ENCODE assay signal across 10 cellular contexts in the genomic region with DNA sequence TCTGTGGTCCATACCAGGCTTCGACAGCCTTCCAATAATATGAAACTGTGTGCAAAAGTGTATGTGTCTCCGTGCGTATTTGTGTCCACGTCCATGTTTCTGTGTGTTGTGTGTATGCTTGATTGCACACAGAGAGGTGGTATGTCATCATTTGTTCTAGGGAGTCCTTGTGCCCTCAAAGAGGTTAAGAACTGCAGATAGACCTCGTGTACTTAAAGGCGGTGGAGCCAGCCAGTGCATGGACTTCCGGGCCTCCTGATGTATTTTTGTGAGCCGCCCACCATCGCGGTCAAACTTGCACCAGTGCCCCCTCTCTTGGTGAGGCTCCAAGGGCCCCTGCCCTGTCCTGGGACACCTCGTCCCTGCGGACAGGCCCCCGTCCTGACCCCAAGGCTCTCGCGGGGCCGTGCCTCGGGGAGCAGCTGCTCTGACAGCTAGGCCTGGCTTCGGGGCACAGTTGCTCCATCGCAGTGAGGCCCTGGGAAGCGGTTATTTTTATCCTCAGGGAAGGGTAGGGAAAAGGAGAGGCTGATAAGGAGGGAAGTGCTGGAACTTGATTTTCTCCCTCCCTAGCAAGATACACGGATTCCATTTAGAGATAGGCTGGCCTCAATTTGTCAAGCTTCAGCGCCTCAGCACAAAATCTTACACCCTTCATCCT. TPM values are rescaled to one million over a fixed set of nuclear protein-coding genes. Genes with fewer than 3 reads are reported as not detected.
DNase-seq lines count a peak whose midpoint lies in the region; ATAC-seq lines count a peak whose summit lies in the region.
"Had no signal": no experiment of that assay in that cellular context is flagged by ENCODE, and none has a peak within 500 bp of the region (broad histone marks: within the 10 kb centered on the region; RNA-seq: fewer than 3 reads in every experiment).

No MANE protein-coding gene starts in this region.

- DNase-seq in NCI-H526 treated with DMSO at 0.1 percent for 48 hours (lab: John Stamatoyannopoulos, UW), result peak; percentile 7
- DNase-seq in NCI-H526 (lab: John Stamatoyannopoulos, UW), result no peak
- no peak for DNase-seq in activated naive CD4-positive, alpha-beta T cell treated with anti-CD3 and anti-CD28 coated beads, Interleukin-2, amount 50 U/mL, for 72 hours (ENCODE audit: low spot score in 2 of 2)
- DNase-seq in immature natural killer cell, result no peak
- DNase-seq in stimulated activated effector memory CD8-positive, alpha-beta T cell treated with anti-CD3 and anti-CD28 coated beads, Interleukin-12 subunit alpha, Interleukin-12 subunit beta, amount 100 ng/mL, for 72 hours (ENCODE audit: low spot score in 2 of 2), result no peak
- no peak for DNase-seq in NCI-H774 (lab: John Stamatoyannopoulos, UW)
- DNase-seq in NCI-H2081 treated with DMSO at 0.1 percent for 48 hours (lab: John Stamatoyannopoulos, UW), result no peak
- DNase-seq: 8988T had no signal

- H3K4me1 Mint-ChIP-seq in immature natural killer cell, result peaks cover 27 to 44% of the 10 kb centered on the region in 2 donors
- peaks cover 38% of the 10 kb centered on the region for H3K4me1 Mint-ChIP-seq in stimulated activated effector memory CD8-positive, alpha-beta T cell treated with anti-CD3 and anti-CD28 coated beads, Interleukin-12 subunit alpha, Interleukin-12 subunit beta, amount 100 ng/mL, for 72 hours

- H3K9me3 Mint-ChIP-seq in activated naive CD4-positive, alpha-beta T cell treated with anti-CD3 and anti-CD28 coated beads, Interleukin-2, amount 50 U/mL, for 72 hours, result peaks cover 2 to 4% of the 10 kb centered on the region in 2 donors
- no peaks in the 10 kb centered on the region for H3K9me3 Mint-ChIP-seq in immature natural killer cell
- no peaks in the 10 kb centered on the region for H3K9me3 Mint-ChIP-seq in stimulated activated effector memory CD8-positive, alpha-beta T cell treated with anti-CD3 and anti-CD28 coated beads, Interleukin-12 subunit alpha, Interleukin-12 subunit beta, amount 100 ng/mL, for 72 hours

- peaks cover 2 to 12% (median 4%) of the 10 kb centered on the region in 3 donors for H3K27me3 Mint-ChIP-seq in immature natural killer cell (ENCODE audit: low read depth in 3 of 3)

- ATAC-seq in activated naive CD4-positive, alpha-beta T cell treated with anti-CD3 and anti-CD28 coated beads, Interleukin-2, amount 50 U/mL, for 72 hours, result no peak
- no peak for ATAC-seq in stimulated activated effector memory CD8-positive, alpha-beta T cell treated with anti-CD3 and anti-CD28 coated beads, Interleukin-12 subunit alpha, Interleukin-12 subunit beta, amount 100 ng/mL, for 72 hours
- no peak for ATAC-seq in HG02870 (IDR thresholded peaks at IDR 0.05; ENCODE audit: unreplicated experiment)
- ATAC-seq: mucosa of descending colon had no signal

- peaks cover 14 to 17% of the 10 kb centered on the region in 2 donors for H3K36me3 Mint-ChIP-seq in activated naive CD4-positive, alpha-beta T cell treated with anti-CD3 and anti-CD28 coated beads, Interleukin-2, amount 50 U/mL, for 72 hours
- H3K36me3 Mint-ChIP-seq in immature natural killer cell, result peaks cover 0 to 4% (median 0%) of the 10 kb centered on the region in 3 donors
- H3K36me3 Mint-ChIP-seq in stimulated activated effector memory CD8-positive, alpha-beta T cell treated with anti-CD3 and anti-CD28 coated beads, Interleukin-12 subunit alpha, Interleukin-12 subunit beta, amount 100 ng/mL, for 72 hours, result no peaks in the 10 kb centered on the region

- H3K27ac Mint-ChIP-seq in activated naive CD4-positive, alpha-beta T cell treated with anti-CD3 and anti-CD28 coated beads, Interleukin-2, amount 50 U/mL, for 72 hours, result peak overlapping the region; percentile 15 to 65
- peak overlapping the region; percentile 46 to 82 (median 79) for H3K27ac Mint-ChIP-seq in immature natural killer cell
- no peak overlapping the region for H3K27ac Mint-ChIP-seq in stimulated activated effector memory CD8-positive, alpha-beta T cell treated with anti-CD3 and anti-CD28 coated beads, Interleukin-12 subunit alpha, Interleukin-12 subunit beta, amount 100 ng/mL, for 72 hours

- peak overlapping the region; percentile 69 to 96 (median 72) for H3K4me3 Mint-ChIP-seq in immature natural killer cell
- peak overlapping the region; percentile 71 for H3K4me3 Mint-ChIP-seq in stimulated activated effector memory CD8-positive, alpha-beta T cell treated with anti-CD3 and anti-CD28 coated beads, Interleukin-12 subunit alpha, Interleukin-12 subunit beta, amount 100 ng/mL, for 72 hours

RNA-seq across cellular contexts. Expression of a gene that starts 1.2 kb away (rescaled TPM):
- total RNA-seq in activated naive CD4-positive, alpha-beta T cell treated with anti-CD3 and anti-CD28 coated beads, Interleukin-2, amount 50 U/mL, for 72 hours, result 10 to 100 TPM; 16.4 to 50.1 TPM
- 10 to 100 TPM in 1 of 3 donors, 1 to 10 TPM in 2; 2.2 to 12.7 (median 6.5) TPM for polyA plus RNA-seq in immature natural killer cell
